1 cellular context compared by ENCODE assay signal in the genomic region with DNA sequence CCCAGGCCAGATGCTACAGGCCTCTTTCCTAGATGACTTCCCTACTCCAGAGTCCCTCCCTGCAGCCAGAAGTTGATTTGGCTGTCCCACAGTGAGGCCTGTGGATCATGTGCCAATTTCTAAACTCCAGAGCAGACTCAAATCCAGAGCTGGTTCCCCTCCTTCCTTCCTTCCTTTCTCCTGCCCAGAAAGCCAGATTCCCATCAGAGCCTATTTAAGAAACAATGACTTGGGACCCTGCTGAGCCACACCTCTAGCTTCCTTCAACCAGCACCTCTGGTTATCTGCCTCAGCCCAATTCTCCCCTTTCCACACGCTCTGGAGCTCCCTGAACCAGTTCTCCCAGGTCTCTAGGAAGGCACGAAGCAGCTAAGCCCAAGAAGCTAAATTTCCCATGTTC.
TF ChIP-seq lines count a peak whose summit lies in the region.

No MANE protein-coding gene starts in this region.

TF ChIP-seq in IMR-90, 13 proteins besides CTCF, POLR2A, EP300 and RAD21:
- TF ChIP-seq NFE2L2 (IDR thresholded peaks at IDR 0.05; ENCODE audit: low read depth, low read length): no peak
- TF ChIP-seq MAZ (IDR thresholded peaks at IDR 0.05; ENCODE audit: borderline replicate concordance, low read depth, low read length): no peak
- no peak for TF ChIP-seq FOS (IDR thresholded peaks at IDR 0.05; ENCODE audit: low read depth, low read length)
- TF ChIP-seq CHD1 (IDR thresholded peaks at IDR 0.05; ENCODE audit: low read depth, low read length): no peak
- TF ChIP-seq SMC3 (IDR thresholded peaks at IDR 0.05; ENCODE audit: low read depth, low read length): no peak
- TF ChIP-seq ELK1 (IDR thresholded peaks at IDR 0.05; ENCODE audit: borderline replicate concordance, low read depth, low read length): no peak
- no peak for TF ChIP-seq RFX5 (IDR thresholded peaks at IDR 0.05; ENCODE audit: low read depth, low read length)
- no peak for TF ChIP-seq CEBPB (IDR thresholded peaks at IDR 0.05; ENCODE audit: low read depth, low read length)
- TF ChIP-seq MAFK (IDR thresholded peaks at IDR 0.05; ENCODE audit: low read depth, low read length): no peak
- no peak for TF ChIP-seq BHLHE40 (IDR thresholded peaks at IDR 0.05; ENCODE audit: low read depth, low read length)
- no peak for TF ChIP-seq MXI1 (IDR thresholded peaks at IDR 0.05; ENCODE audit: borderline replicate concordance, low read depth, low read length)
- TF ChIP-seq RCOR1 (IDR thresholded peaks at IDR 0.05; ENCODE audit: insufficient replicate concordance, low read length): no peak
- TF ChIP-seq, protein P1, sequence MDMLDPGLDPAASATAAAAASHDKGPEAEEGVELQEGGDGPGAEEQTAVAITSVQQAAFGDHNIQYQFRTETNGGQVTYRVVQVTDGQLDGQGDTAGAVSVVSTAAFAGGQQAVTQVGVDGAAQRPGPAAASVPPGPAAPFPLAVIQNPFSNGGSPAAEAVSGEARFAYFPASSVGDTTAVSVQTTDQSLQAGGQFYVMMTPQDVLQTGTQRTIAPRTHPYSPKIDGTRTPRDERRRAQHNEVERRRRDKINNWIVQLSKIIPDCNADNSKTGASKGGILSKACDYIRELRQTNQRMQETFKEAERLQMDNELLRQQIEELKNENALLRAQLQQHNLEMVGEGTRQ (IDR thresholded peaks at IDR 0.05; ENCODE audit: low read depth, low read length): no peak
TF ChIP-seq in IMR-90: peak in this region for 0.
